In the genomic region with DNA sequence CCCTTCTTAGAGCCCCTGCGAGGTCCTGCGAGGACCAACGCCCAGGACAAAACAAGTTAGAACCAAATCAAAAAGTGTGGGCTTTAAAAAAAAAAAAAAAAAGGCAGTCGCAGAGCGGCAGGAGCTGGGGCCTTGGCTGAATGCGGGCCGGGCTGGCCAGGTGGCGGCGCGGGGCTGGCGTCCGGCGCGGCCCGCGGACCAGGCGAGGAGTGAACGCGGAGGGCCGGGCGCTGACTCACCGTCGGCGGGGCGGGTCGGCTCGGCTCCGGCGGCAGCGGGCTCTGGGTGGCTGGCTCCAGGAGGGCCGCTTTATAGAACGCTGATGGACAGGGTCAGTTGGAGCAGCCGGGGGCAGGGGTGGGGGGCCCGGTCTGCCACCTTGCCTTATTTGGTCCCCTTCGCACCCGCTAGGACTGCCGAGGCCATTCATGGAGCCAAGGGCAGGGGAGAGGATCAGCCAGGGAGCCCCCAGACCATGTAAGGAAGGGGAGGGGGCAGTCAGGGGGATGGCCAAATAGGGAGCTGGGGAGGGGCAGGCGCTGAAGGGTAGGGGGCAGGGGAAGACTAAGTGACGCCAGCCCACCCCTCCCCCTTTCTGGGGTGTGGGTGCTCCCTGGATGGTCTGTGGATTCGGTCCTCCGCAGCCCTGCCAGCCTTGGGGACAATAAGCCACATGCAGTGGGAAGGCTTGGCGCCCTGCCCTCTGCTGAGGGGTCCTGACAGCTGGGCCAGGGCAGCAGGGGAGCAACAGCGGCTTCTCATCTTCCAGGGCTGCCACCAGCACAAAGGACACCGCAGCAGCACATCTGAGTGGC, we compare ENCODE assay signal across 10 cellular contexts. TPM values are rescaled to one million over a fixed set of nuclear protein-coding genes. Genes with fewer than 3 reads are reported as not detected.
DNase-seq lines count a peak whose midpoint lies in the region; ATAC-seq, FAIRE-seq and TF ChIP-seq lines count a peak whose summit lies in the region.
"Had no signal": no experiment of that assay in that cellular context is flagged by ENCODE, and none has a peak within 500 bp of the region (broad histone marks: within the 10 kb centered on the region; RNA-seq: fewer than 3 reads in every experiment).

A gene (minus strand): TSS at position 283 of the 815 bp plus-strand sequence. CDS start 741 bp downstream, outside the sequence.

- no peak for FAIRE-seq in frontal cortex (lab: Jason Lieb, UNC)

- H3K9me3 Mint-ChIP-seq in Calu3 (ENCODE audit: low read depth, unreplicated experiment): no peaks in the 10 kb centered on the region
- H3K9me3 Mint-ChIP-seq: activated naive CD8-positive, alpha-beta T cell treated with anti-CD3 and anti-CD28 coated beads, Interleukin-2, amount 10 ng/mL, durations not matched to agents 7 days and 5 days had no signal

- DNase-seq in Calu3 (peak; percentile 39), RPMI7951 (ENCODE audit: low read depth) (peak; percentile 59), frontal cortex (ENCODE audit: low spot score in 2 of 2) (peak; percentile 22 to 69), ovary (peak in 3 of 5 donors; percentile 20 to 37 (median 31)), NCI-H2081 (lab: John Stamatoyannopoulos, UW) (no peak), A673 (ENCODE audit: low spot score) (no peak)
- DNase-seq in stimulated activated CD4-positive, alpha-beta T cell treated with anti-CD3 and anti-CD28 coated beads, Interleukin-4, amount 100 ng/mL, for 4 hours: no peak
- DNase-seq: activated naive CD8-positive, alpha-beta T cell treated with anti-CD3 and anti-CD28 coated beads, Interleukin-2, amount 10 ng/mL, durations not matched to agents 7 days and 5 days; KBM-7 had no signal

- 9 to 11% (median 10%) methylated on average over 43 to 44 of the region's 44 CpGs for WGBS in ovary, 3 donors

- H3K4me3 ChIP-seq in ovary: peak within 1 kb of the TSS; percentile 20
- no peak within 1 kb of the TSS for H3K4me3 ChIP-seq in A673 (ENCODE audit: low read depth, low read length, poor library complexity, severe bottlenecking)

- intact Hi-C loops in Calu3 (cut with micrococcal nuclease; ENCODE audit: unreplicated experiment) (no loop called here), ovary (cut with DNase I) (no loop called here), A673 (cut with micrococcal nuclease; ENCODE audit: unreplicated experiment) (no loop called here)

- H3K4me1 ChIP-seq in ovary (ENCODE audit: insufficient read depth) (no peaks in the 10 kb centered on the region), A673 (ENCODE audit: insufficient read depth, low read length, poor library complexity, severe bottlenecking) (peaks cover 4% of the 10 kb centered on the region)

- no TSS peak for BruUV-seq in Calu3 (replicated peaks; lab: Mats Ljungman, UMichigan)
- no TSS peak for BruUV-seq in A673 (replicated peaks; lab: Mats Ljungman, UMichigan)

- TF ChIP-seq POLR2A in ovary (IDR thresholded peaks at IDR 0.05): no peak

- no peak for TF ChIP-seq EP300 in ovary (IDR thresholded peaks at IDR 0.05)

- no peaks in the 10 kb centered on the region for H3K36me3 Mint-ChIP-seq in Calu3 (ENCODE audit: insufficient read depth, unreplicated experiment)

- H3K4me3 Mint-ChIP-seq in Calu3 (ENCODE audit: low read depth, unreplicated experiment): no peak within 1 kb of the TSS
- H3K4me3 Mint-ChIP-seq: activated naive CD8-positive, alpha-beta T cell treated with anti-CD3 and anti-CD28 coated beads, Interleukin-2, amount 10 ng/mL, durations not matched to agents 7 days and 5 days had no signal

- H3K36me3 ChIP-seq in ovary: no peaks in the 10 kb centered on the region
- H3K36me3 ChIP-seq in A673 (ENCODE audit: insufficient read depth, low read length, poor library complexity, severe bottlenecking): no peaks in the 10 kb centered on the region

- H3K27me3 Mint-ChIP-seq in Calu3 (ENCODE audit: unreplicated experiment): peaks cover 60% of the 10 kb centered on the region

- no peak within 1 kb of the TSS for H3K27ac ChIP-seq in ovary
- no peak within 1 kb of the TSS for H3K27ac ChIP-seq in A673 (ENCODE audit: low read depth, low read length, poor library complexity, severe bottlenecking)

- no peak for ATAC-seq in GM18517 (IDR thresholded peaks at IDR 0.05; ENCODE audit: unreplicated experiment)

- CTCF ChIA-PET in Calu3 (lab: Charles Lee): no interaction called here
- CTCF ChIA-PET in A673 (lab: Charles Lee): interaction anchor here (0.7 kb wide), 1 partner anchor 17 kb away, joined by 8 read pairs; no protein-coding TSS in a partner anchor

- H3K4me1 Mint-ChIP-seq in Calu3 (ENCODE audit: low read depth, unreplicated experiment): no peaks in the 10 kb centered on the region
- H3K4me1 Mint-ChIP-seq: activated naive CD8-positive, alpha-beta T cell treated with anti-CD3 and anti-CD28 coated beads, Interleukin-2, amount 10 ng/mL, durations not matched to agents 7 days and 5 days had no signal

- H3K27me3 ChIP-seq in ovary (no peaks in the 10 kb centered on the region), A673 (replicated peaks; ENCODE audit: insufficient read depth, low read depth, low read length, poor library complexity) (peaks cover 79% of the 10 kb centered on the region)

- POLR2A ChIA-PET in A673 (lab: Charles Lee; ENCODE audit: low non-redundant PET): no interaction called here

- H3K9me3 ChIP-seq in ovary (no peaks in the 10 kb centered on the region), A673 (ENCODE audit: low read depth, low read length, poor library complexity, severe bottlenecking) (no peaks in the 10 kb centered on the region)

- TF ChIP-seq CTCF in Calu3 (IDR thresholded peaks at IDR 0.05; ENCODE audit: unreplicated experiment): no peak
- TF ChIP-seq CTCF in ovary (IDR thresholded peaks at IDR 0.05): no peak
- no peak for TF ChIP-seq CTCF in A673 (conservative IDR thresholded peaks at IDR 0.05; ENCODE audit: low read depth, low read length)

- H3K27ac Mint-ChIP-seq in Calu3 (ENCODE audit: unreplicated experiment): no peak within 1 kb of the TSS
- H3K27ac Mint-ChIP-seq: activated naive CD8-positive, alpha-beta T cell treated with anti-CD3 and anti-CD28 coated beads, Interleukin-2, amount 10 ng/mL, durations not matched to agents 7 days and 5 days had no signal

RNA-seq across cellular contexts. Expression of the gene that starts here (rescaled TPM):
- total RNA-seq in Calu3 (2022) (not detected in 2 replicates), frontal cortex (0.41 TPM), ovary (1 to 10 TPM in 3 of 7 donors, under 1 TPM in 2, not detected in 2; 0.59 to 2.9 (median 1.2) TPM), A673 (2021) (not detected in 2 replicates)
- not detected in 2 replicates for total RNA-seq in RPMI7951 (2014; rRNA removed; shearing (Covaris generic))
- 10 to 100 TPM in 1 of 2 donors, 1 to 10 TPM in 1; 2.7 to 22.6 TPM for polyA plus RNA-seq in ovary
- total RNA-seq: activated naive CD8-positive, alpha-beta T cell treated with anti-CD3 and anti-CD28 coated beads, Interleukin-2, amount 10 ng/mL, durations not matched to agents 7 days and 5 days had no signal

Comparison
In these comparisons a context has a peak if more than half of its experiments do, and no peak if none do; other contexts are left out.
1. Peak in DNase-seq in Calu3; RNA of the gene not detected or under 1 TPM.
2. Peak in DNase-seq in RPMI7951; RNA of the gene not detected or under 1 TPM.
3. Peak in DNase-seq in frontal cortex; RNA of the gene not detected or under 1 TPM.
4. DNase-seq: peak in ovary (3 of 5); none in NCI-H2081 (0 of 2), stimulated activated CD4-positive, alpha-beta T cell treated with anti-CD3 and anti-CD28 coated beads, Interleukin-4, amount 100 ng/mL, for 4 hours (0 of 2) and A673 (single experiment).